ENCODE assay signal across 27 cellular contexts in the genomic region with DNA sequence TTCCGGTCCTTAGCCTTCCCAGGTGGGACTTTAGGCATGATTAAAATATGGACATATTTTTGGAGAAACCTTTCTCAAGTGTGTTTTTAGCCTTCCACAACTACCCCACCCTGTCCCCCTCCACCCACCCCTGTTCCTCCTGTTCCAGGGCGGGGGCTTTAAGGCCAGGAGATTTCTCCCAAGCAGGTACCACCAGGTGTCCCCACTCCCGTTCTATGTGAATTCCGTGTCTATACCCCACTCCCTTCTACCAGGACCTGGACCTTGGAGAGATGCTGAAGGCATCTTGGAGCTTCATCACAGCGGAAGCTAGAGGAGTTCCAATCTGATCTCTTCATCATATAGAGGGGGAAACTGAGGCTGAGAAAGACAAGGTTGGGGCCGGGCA. TPM values are rescaled to one million over a fixed set of nuclear protein-coding genes. Genes with fewer than 3 reads are reported as not detected.
"Had no signal": no experiment of that assay in that cellular context is flagged by ENCODE, and none has a peak within 500 bp of the region (broad histone marks: within the 10 kb centered on the region; RNA-seq: fewer than 3 reads in every experiment).

No MANE protein-coding gene starts in this region.

- H3K36me3 Mint-ChIP-seq: activated naive CD8-positive, alpha-beta T cell; stimulated activated memory B cell treated with anti-CD40 and anti-IgM and Interleukin-4, amounts not matched to agents 10 μg/mL and 1 μg/mL and 100 μg/mL, for 72 hours had no signal

- H3K9me3 Mint-ChIP-seq: activated CD4-positive, alpha-beta T cell treated with anti-CD3 and anti-CD28 coated beads, Interleukin-2, amount 10 ng/mL, durations not matched to agents 7 days and 5 days; activated T-helper 17 cell treated with anti-CD3 and anti-CD28 coated beads, Interleukin-2, amount 50 U/mL, for 72 hours; nephron progenitor cell; stimulated activated memory B cell treated with anti-CD40 and anti-IgM and Interleukin-4, amounts not matched to agents 10 μg/mL and 1 μg/mL and 100 μg/mL, for 72 hours; T-helper 2 cell treated with Interferon-gamma antibody and Interleukin-4, amounts not matched to agents 5 μg/mL and 100 μg/mL, for 36 hours had no signal

- H3K27me3 ChIP-seq: adrenal gland, ascending aorta, brain microvascular endothelial cell, testis, vagina had no signal

- H3K4me1 Mint-ChIP-seq: activated T-helper 17 cell treated with anti-CD3 and anti-CD28 coated beads, Interleukin-2, amount 50 U/mL, for 72 hours had no signal

- DNase-seq: activated CD4-positive, alpha-beta T cell treated with anti-CD3 and anti-CD28 coated beads, Interleukin-2, amount 10 ng/mL, durations not matched to agents 7 days and 5 days; activated CD4-positive, CD25-positive, alpha-beta regulatory T cell treated with anti-CD3 and anti-CD28 coated beads, Interleukin-2, amount 50 U/mL, for 72 hours; activated CD8-positive, alpha-beta T cell treated with anti-CD3 and anti-CD28 coated beads, Interleukin-2, amount 10 ng/mL, durations not matched to agents 7 days and 5 days; adrenal gland; brain microvascular endothelial cell; central memory CD4-positive, alpha-beta T cell; effector memory CD4-positive, alpha-beta T cell; esophagus squamous epithelium; gastrocnemius medialis; hypothalamus; islet precursor cell; left cardiac atrium; mesendoderm; nephron progenitor cell; occipital lobe; small intestine; stimulated activated CD4-positive, alpha-beta T cell treated with anti-CD3 and anti-CD28 coated beads, Interleukin-15, amount 100 ng/mL, for 24 hours; testis; trophoblast cell had no signal

- H3K4me3 ChIP-seq: adrenal gland, ascending aorta, esophagus squamous epithelium, gastrocnemius medialis, mucosa of descending colon, testis, vagina had no signal

- H3K36me3 ChIP-seq: adrenal gland, ascending aorta, brain microvascular endothelial cell, esophagus squamous epithelium, gastrocnemius medialis, vagina had no signal

- H3K27ac Mint-ChIP-seq: activated CD4-positive, alpha-beta T cell treated with anti-CD3 and anti-CD28 coated beads, Interleukin-2, amount 10 ng/mL, durations not matched to agents 7 days and 5 days; activated CD8-positive, alpha-beta T cell treated with anti-CD3 and anti-CD28 coated beads, Interleukin-2, amount 10 ng/mL, durations not matched to agents 7 days and 5 days; activated naive CD8-positive, alpha-beta T cell; activated T-helper 17 cell treated with anti-CD3 and anti-CD28 coated beads, Interleukin-2, amount 50 U/mL, for 72 hours; nephron progenitor cell; stimulated activated memory B cell treated with anti-CD40 and anti-IgM and Interleukin-4, amounts not matched to agents 10 μg/mL and 1 μg/mL and 100 μg/mL, for 72 hours; T-helper 2 cell treated with Interferon-gamma antibody and Interleukin-4, amounts not matched to agents 5 μg/mL and 100 μg/mL, for 36 hours had no signal

- ATAC-seq: activated CD8-positive, alpha-beta T cell treated with anti-CD3 and anti-CD28 coated beads, Interleukin-2, amount 10 ng/mL, durations not matched to agents 7 days and 5 days; activated T-helper 17 cell treated with anti-CD3 and anti-CD28 coated beads, Interleukin-2, amount 50 U/mL, for 72 hours; gastrocnemius medialis; left cardiac atrium; mucosa of descending colon; sciatic nerve; stimulated activated memory B cell treated with anti-CD40 and anti-IgM and Interleukin-4, amounts not matched to agents 10 μg/mL and 1 μg/mL and 100 μg/mL, for 72 hours had no signal

- H3K4me3 Mint-ChIP-seq: activated CD4-positive, alpha-beta T cell treated with anti-CD3 and anti-CD28 coated beads, Interleukin-2, amount 10 ng/mL, durations not matched to agents 7 days and 5 days; activated CD8-positive, alpha-beta T cell treated with anti-CD3 and anti-CD28 coated beads, Interleukin-2, amount 10 ng/mL, durations not matched to agents 7 days and 5 days; activated naive CD8-positive, alpha-beta T cell; activated T-helper 17 cell treated with anti-CD3 and anti-CD28 coated beads, Interleukin-2, amount 50 U/mL, for 72 hours; nephron progenitor cell; stimulated activated memory B cell treated with anti-CD40 and anti-IgM and Interleukin-4, amounts not matched to agents 10 μg/mL and 1 μg/mL and 100 μg/mL, for 72 hours; T-helper 2 cell treated with Interferon-gamma antibody and Interleukin-4, amounts not matched to agents 5 μg/mL and 100 μg/mL, for 36 hours had no signal

RNA-seq across cellular contexts. Expression of a gene that starts 9.7 kb away (rescaled TPM):
- total RNA-seq: activated CD4-positive, alpha-beta T cell treated with anti-CD3 and anti-CD28 coated beads, Interleukin-2, amount 10 ng/mL, durations not matched to agents 7 days and 5 days; activated CD8-positive, alpha-beta T cell treated with anti-CD3 and anti-CD28 coated beads, Interleukin-2, amount 10 ng/mL, durations not matched to agents 7 days and 5 days; activated T-helper 17 cell treated with anti-CD3 and anti-CD28 coated beads, Interleukin-2, amount 50 U/mL, for 72 hours; vagina had no signal
